Comparison of ENCODE assay signal across 19 cellular contexts in the genomic region with DNA sequence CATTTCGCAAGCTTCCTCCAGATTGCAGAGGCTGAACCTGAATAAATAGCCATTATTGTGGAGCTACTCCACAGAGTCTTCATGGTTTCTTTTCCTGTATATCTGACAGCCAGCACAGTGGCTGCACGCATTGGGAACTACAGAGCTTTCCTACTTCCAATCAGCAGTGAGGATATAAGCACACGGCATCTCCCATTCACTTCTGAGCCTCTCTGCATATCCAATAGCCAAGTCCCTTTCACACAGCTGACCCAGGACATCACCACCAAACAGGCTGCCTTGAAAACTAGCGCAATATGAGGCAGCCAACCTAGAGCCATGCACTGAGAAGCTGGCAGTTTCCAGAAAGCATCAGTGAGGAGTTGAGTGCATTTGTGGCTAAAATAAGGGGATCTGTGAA. TPM values are rescaled to one million over a fixed set of nuclear protein-coding genes. Genes with fewer than 3 reads are reported as not detected.
"Had no signal": no experiment of that assay in that cellular context is flagged by ENCODE, and none has a peak within 500 bp of the region (broad histone marks: within the 10 kb centered on the region; RNA-seq: fewer than 3 reads in every experiment).

No MANE protein-coding gene starts in this region.

- FAIRE-seq: colon, small intestine had no signal

- DNase-seq: esophagus squamous epithelium; foreskin fibroblast; natural killer cell; ovary; right cardiac atrium; small intestine; stimulated activated CD4-positive, alpha-beta T cell treated with anti-CD3 and anti-CD28 coated beads, Interleukin-12 subunit alpha, Interleukin-12 subunit beta, amount 100 ng/mL, for 4 hours; stimulated activated naive CD4-positive, alpha-beta T cell; stomach; tibial artery; upper lobe of left lung; uterus had no signal

- H3K4me1 ChIP-seq: stomach, uterus had no signal

- H3K4me3 ChIP-seq: esophagus squamous epithelium, ovary, stomach, suprapubic skin, tibial artery, upper lobe of left lung, uterus had no signal

- ATAC-seq: natural killer cell, right cardiac atrium had no signal

- H3K9me3 ChIP-seq: esophagus squamous epithelium, ovary, stomach, suprapubic skin, tibial artery, upper lobe of left lung, uterus had no signal

- H3K36me3 ChIP-seq: esophagus squamous epithelium, ovary, stomach, suprapubic skin, tibial artery, upper lobe of left lung, uterus had no signal

- H3K27me3 ChIP-seq: esophagus squamous epithelium, ovary, stomach, suprapubic skin, upper lobe of left lung, uterus had no signal

- H3K27ac ChIP-seq: esophagus squamous epithelium, ovary, stomach, suprapubic skin, tibial artery, upper lobe of left lung, uterus had no signal

RNA-seq across cellular contexts. Expression of a gene that starts 11.6 kb away (rescaled TPM):
- total RNA-seq: epithelial cell of proximal tubule, kidney epithelial cell, lung microvascular endothelial cell, natural killer cell, ovary, progenitor cell of endocrine pancreas, stomach had no signal
- polyA plus RNA-seq: liver, ovary, right cardiac atrium, small intestine, stomach had no signal
